ENCODE assay signal across 2 cellular contexts in genomic region chr11:9774591-9775392, GRCh38.
TF ChIP-seq lines count a peak whose summit lies in the region.

No MANE protein-coding gene starts in this region.

TF ChIP-seq in HEK293, 187 proteins besides CTCF, POLR2A, EP300 and RAD21 (continued from another document):
- TF ChIP-seq PRDM10 (tag by site-specific recombination; IDR thresholded peaks at IDR 0.05): no peak
- no peak for TF ChIP-seq ZNF560 (tag by site-specific recombination; IDR thresholded peaks at IDR 0.05; ENCODE audit: borderline replicate concordance)
- no peak for TF ChIP-seq PRDM4 (tag by site-specific recombination; IDR thresholded peaks at IDR 0.05)
- peak; percentile 68 for TF ChIP-seq ZBTB17 (tag by site-specific recombination; IDR thresholded peaks at IDR 0.05)
- TF ChIP-seq, protein P1, sequence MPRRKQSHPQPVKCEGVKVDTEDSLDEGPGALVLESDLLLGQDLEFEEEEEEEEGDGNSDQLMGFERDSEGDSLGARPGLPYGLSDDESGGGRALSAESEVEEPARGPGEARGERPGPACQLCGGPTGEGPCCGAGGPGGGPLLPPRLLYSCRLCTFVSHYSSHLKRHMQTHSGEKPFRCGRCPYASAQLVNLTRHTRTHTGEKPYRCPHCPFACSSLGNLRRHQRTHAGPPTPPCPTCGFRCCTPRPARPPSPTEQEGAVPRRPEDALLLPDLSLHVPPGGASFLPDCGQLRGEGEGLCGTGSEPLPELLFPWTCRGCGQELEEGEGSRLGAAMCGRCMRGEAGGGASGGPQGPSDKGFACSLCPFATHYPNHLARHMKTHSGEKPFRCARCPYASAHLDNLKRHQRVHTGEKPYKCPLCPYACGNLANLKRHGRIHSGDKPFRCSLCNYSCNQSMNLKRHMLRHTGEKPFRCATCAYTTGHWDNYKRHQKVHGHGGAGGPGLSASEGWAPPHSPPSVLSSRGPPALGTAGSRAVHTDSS (tag by site-specific recombination; IDR thresholded peaks at IDR 0.05): no peak
- TF ChIP-seq YY2 (tag by site-specific recombination; IDR thresholded peaks at IDR 0.05): no peak
- no peak for TF ChIP-seq ZNF670 (tag by site-specific recombination; IDR thresholded peaks at IDR 0.05; ENCODE audit: low read depth)
- peak; percentile 95 for TF ChIP-seq GFI1B (tag by site-specific recombination; IDR thresholded peaks at IDR 0.05)

TF ChIP-seq in K562, 482 proteins besides CTCF, POLR2A, EP300 and RAD21 (continued from another document):
- no peak for TF ChIP-seq CREB3L1 (IDR thresholded peaks at IDR 0.05; ENCODE audit: borderline replicate concordance, low read depth)
